Comparison of ENCODE assay signal across 20 cellular contexts in genomic region chr14:60944206-60944605, GRCh38. TPM values are rescaled to one million over a fixed set of nuclear protein-coding genes. Genes with fewer than 3 reads are reported as not detected.
DNase-seq lines count a peak whose midpoint lies in the region; ATAC-seq, FAIRE-seq and TF ChIP-seq lines count a peak whose summit lies in the region.
"Had no signal": no experiment of that assay in that cellular context is flagged by ENCODE, and none has a peak within 500 bp of the region (broad histone marks: within the 10 kb centered on the region; RNA-seq: fewer than 3 reads in every experiment).

No MANE protein-coding gene starts in this region.

- peak overlapping the region; percentile 71 for H3K27ac ChIP-seq in A673 (ENCODE audit: low read depth, low read length, poor library complexity, severe bottlenecking)
- H3K27ac ChIP-seq in Karpas-422 (ENCODE audit: low read length) = 0 out of 2 replicates have a peak overlapping the region, but pooled peaks have one; percentile 3
- no peak overlapping the region for H3K27ac ChIP-seq in astrocyte (ENCODE audit: low read depth, low read length)
- no peak overlapping the region for H3K27ac ChIP-seq in keratinocyte (ENCODE audit: control insufficient read depth, insufficient read depth, low read length)
- no peak overlapping the region for H3K27ac ChIP-seq in brain microvascular endothelial cell
- H3K27ac ChIP-seq: C4-2B, left lung, neutrophil, suprapubic skin, vagina had no signal

- dilution Hi-C loops in keratinocyte (cut with MboI; ENCODE audit: extremely low pct_ligation_motif_present, low sequenced_read_pairs) = no loop called here

- H3K9me1 ChIP-seq in keratinocyte (ENCODE audit: control insufficient read depth, extremely low read depth, insufficient read depth, low read length) = no peaks in the 10 kb centered on the region

- H3K27ac Mint-ChIP-seq in astrocyte (ENCODE audit: unreplicated experiment) = no peak overlapping the region
- H3K27ac Mint-ChIP-seq: activated CD4-positive, alpha-beta T cell treated with anti-CD3 and anti-CD28 coated beads, Interleukin-2, amount 10 ng/mL, durations not matched to agents 24 days and 14 days had no signal

- H3K27me3 ChIP-seq in A673 (replicated peaks; ENCODE audit: insufficient read depth, low read depth, low read length, poor library complexity) = no peaks in the 10 kb centered on the region
- no peaks in the 10 kb centered on the region for H3K27me3 ChIP-seq in Karpas-422 (ENCODE audit: low read length)
- no peaks in the 10 kb centered on the region for H3K27me3 ChIP-seq in astrocyte (ENCODE audit: insufficient read depth, low read length)
- H3K27me3 ChIP-seq in keratinocyte (ENCODE audit: control insufficient read depth, extremely low read depth, insufficient read depth, low read length) = no peaks in the 10 kb centered on the region
- H3K27me3 ChIP-seq in brain microvascular endothelial cell (replicated peaks) = no peaks in the 10 kb centered on the region
- H3K27me3 ChIP-seq: left lung, neutrophil, suprapubic skin, vagina had no signal

- H4K20me1 ChIP-seq in Karpas-422 (ENCODE audit: insufficient read depth, low read depth, low read length) (no peaks in the 10 kb centered on the region), astrocyte (ENCODE audit: insufficient read depth, low read length) (no peaks in the 10 kb centered on the region), keratinocyte (ENCODE audit: control insufficient read depth, extremely low read depth, insufficient read depth, low read length) (no peaks in the 10 kb centered on the region)

- ATAC-seq in HG03432 (IDR thresholded peaks at IDR 0.05; ENCODE audit: unreplicated experiment) = no peak
- ATAC-seq in HG02840 (IDR thresholded peaks at IDR 0.05; ENCODE audit: low FRiP score, unreplicated experiment) = no peak
- ATAC-seq: left lung had no signal

- FAIRE-seq in astrocyte (lab: Jason Lieb, UNC) (peak; percentile 52), keratinocyte (lab: Jason Lieb, UNC) (peak; percentile 56)
- FAIRE-seq: bronchial epithelial cell, TTC549 had no signal

- H3K4me2 ChIP-seq in Karpas-422 (ENCODE audit: low read depth, low read length, poor library complexity, severe bottlenecking) (no peak overlapping the region), astrocyte (ENCODE audit: low read length) (no peak overlapping the region), keratinocyte (ENCODE audit: control insufficient read depth, extremely low read depth, insufficient read depth, low read depth, low read length) (no peak overlapping the region)

- peaks cover 2% of the 10 kb centered on the region for H3K9me3 Mint-ChIP-seq in astrocyte (ENCODE audit: unreplicated experiment)

- H3K9ac ChIP-seq in Karpas-422 (ENCODE audit: low read length) (no peak overlapping the region), astrocyte (ENCODE audit: low read length) (no peak overlapping the region), keratinocyte (ENCODE audit: control insufficient read depth, extremely low read depth, insufficient read depth, low read length) (no peak overlapping the region)

- H3K4me1 ChIP-seq in A673 (ENCODE audit: insufficient read depth, low read length, poor library complexity, severe bottlenecking) = peaks cover 33% of the 10 kb centered on the region
- H3K4me1 ChIP-seq in Karpas-422 (ENCODE audit: low read length) = no peaks in the 10 kb centered on the region
- H3K4me1 ChIP-seq in astrocyte (ENCODE audit: insufficient read depth, low read length) = no peaks in the 10 kb centered on the region
- no peaks in the 10 kb centered on the region for H3K4me1 ChIP-seq in keratinocyte (ENCODE audit: control insufficient read depth, extremely low read depth, insufficient read depth, low read length)
- H3K4me1 ChIP-seq: left lung, suprapubic skin, vagina had no signal

- H2AFZ ChIP-seq in Karpas-422 (ENCODE audit: low read length) (no peak overlapping the region), astrocyte (ENCODE audit: low read depth, low read length) (no peak overlapping the region), keratinocyte (ENCODE audit: control insufficient read depth, low read length) (no peak overlapping the region)

- peaks cover 2% of the 10 kb centered on the region for H3K36me3 Mint-ChIP-seq in astrocyte (ENCODE audit: low read depth, unreplicated experiment)

- H3K4me3 Mint-ChIP-seq in astrocyte (ENCODE audit: unreplicated experiment) = no peak overlapping the region
- H3K4me3 Mint-ChIP-seq: activated CD4-positive, alpha-beta T cell treated with anti-CD3 and anti-CD28 coated beads, Interleukin-2, amount 10 ng/mL, durations not matched to agents 24 days and 14 days had no signal

- DNase-seq in A673 (ENCODE audit: low spot score) (peak; percentile 64), Karpas-422 (no peak), astrocyte (ENCODE audit: low read depth) (no peak), keratinocyte (ENCODE audit: low read depth, low spot score) (no peak), brain microvascular endothelial cell (no peak), NCI-H2107 (lab: John Stamatoyannopoulos, UW) (no peak)
- DNase-seq: activated CD4-positive, alpha-beta T cell treated with anti-CD3 and anti-CD28 coated beads, Interleukin-2, amount 10 ng/mL, durations not matched to agents 24 days and 14 days; activated effector memory CD4-positive, alpha-beta T cell treated with anti-CD3 and anti-CD28 coated beads, Interleukin-2, amount 50 U/mL, for 16 hours; left lung; NCI-H1105; stimulated activated CD4-positive, alpha-beta T cell treated with anti-CD3 and anti-CD28 coated beads, Interleukin-12 subunit alpha, Interleukin-12 subunit beta, amount 100 ng/mL, for 4 hours; SW 1271 had no signal

- H3K36me3 ChIP-seq in A673 (ENCODE audit: insufficient read depth, low read length, poor library complexity, severe bottlenecking) = no peaks in the 10 kb centered on the region
- 0 out of 2 replicates have a peak, but pooled peaks cover 5% of the 10 kb centered on the region for H3K36me3 ChIP-seq in Karpas-422 (ENCODE audit: insufficient read depth, low read length)
- H3K36me3 ChIP-seq in astrocyte (ENCODE audit: insufficient read depth, low read length) = no peaks in the 10 kb centered on the region
- peaks cover 0 to 2% of the 10 kb centered on the region in 2 experiments for H3K36me3 ChIP-seq in keratinocyte (ENCODE audit: control insufficient read depth in 2 of 2, extremely low read depth in 1 of 2, insufficient read depth in 2 of 2, low read length in 2 of 2)
- no peaks in the 10 kb centered on the region for H3K36me3 ChIP-seq in brain microvascular endothelial cell (replicated peaks)
- H3K36me3 ChIP-seq: neutrophil, suprapubic skin, vagina had no signal

- no peak for TF ChIP-seq CTCF in A673 (conservative IDR thresholded peaks at IDR 0.05; ENCODE audit: low read depth, low read length)
- TF ChIP-seq CTCF in astrocyte (IDR thresholded peaks at IDR 0.05; ENCODE audit: insufficient read depth, low read depth, low read length) = no peak
- no peak for TF ChIP-seq CTCF in keratinocyte (optimal IDR thresholded peaks at IDR 0.05 in 1 of 3, IDR thresholded peaks at IDR 0.05 in 1 of 3, conservative IDR thresholded peaks at IDR 0.05 in 1 of 3; ENCODE audit: extremely low read depth in 1 of 3, insufficient read depth in 2 of 3, low read length in 3 of 3)
- no peak for TF ChIP-seq CTCF in brain microvascular endothelial cell (IDR thresholded peaks at IDR 0.05; ENCODE audit: low read depth, low read length, missing control alignments)

- no peak overlapping the region for H3K4me3 ChIP-seq in A673 (ENCODE audit: low read depth, low read length, poor library complexity, severe bottlenecking)
- no peak overlapping the region for H3K4me3 ChIP-seq in Karpas-422 (ENCODE audit: low read length)
- no peak overlapping the region for H3K4me3 ChIP-seq in astrocyte (ENCODE audit: insufficient read depth, low read depth, low read length)
- H3K4me3 ChIP-seq in keratinocyte (ENCODE audit: control insufficient read depth in 2 of 3, extremely low read depth in 1 of 3, insufficient read depth in 2 of 3, low read depth in 1 of 3, low read length in 3 of 3) = no peak overlapping the region
- no peak overlapping the region for H3K4me3 ChIP-seq in brain microvascular endothelial cell (ENCODE audit: low read depth, low read length)
- H3K4me3 ChIP-seq: left lung, suprapubic skin, vagina had no signal

- BruUV-seq in A673 (replicated peaks; lab: Mats Ljungman, UMichigan) = no TSS peak

- H3K79me2 ChIP-seq in Karpas-422 (ENCODE audit: low read length) (peaks cover 57% of the 10 kb centered on the region), astrocyte (ENCODE audit: insufficient read depth, low read length) (no peaks in the 10 kb centered on the region), keratinocyte (ENCODE audit: control insufficient read depth, insufficient read depth, low read length) (no peaks in the 10 kb centered on the region)

- H3K27me3 Mint-ChIP-seq in astrocyte (ENCODE audit: low read depth, unreplicated experiment) = no peaks in the 10 kb centered on the region
- H3K27me3 Mint-ChIP-seq: activated CD4-positive, alpha-beta T cell treated with anti-CD3 and anti-CD28 coated beads, Interleukin-2, amount 10 ng/mL, durations not matched to agents 24 days and 14 days had no signal

- H3K4me1 Mint-ChIP-seq in astrocyte (ENCODE audit: low read depth, unreplicated experiment) = peaks cover 7% of the 10 kb centered on the region

- no peaks in the 10 kb centered on the region for H3K9me2 ChIP-seq in Karpas-422 (replicated peaks; ENCODE audit: insufficient read depth, low read length)

- H3K9me3 ChIP-seq in A673 (ENCODE audit: low read depth, low read length, poor library complexity, severe bottlenecking) = no peaks in the 10 kb centered on the region
- no peaks in the 10 kb centered on the region for H3K9me3 ChIP-seq in Karpas-422 (ENCODE audit: low read length)
- H3K9me3 ChIP-seq in astrocyte (ENCODE audit: insufficient read depth, low read depth, low read length) = no peaks in the 10 kb centered on the region
- no peaks in the 10 kb centered on the region for H3K9me3 ChIP-seq in keratinocyte (ENCODE audit: control insufficient read depth, low read depth, low read length)
- H3K9me3 ChIP-seq: left lung, neutrophil, suprapubic skin, vagina had no signal

- CTCF ChIA-PET in A673 (lab: Charles Lee) = no interaction called here

- in situ Hi-C loops in brain microvascular endothelial cell (cut with HindIII; ENCODE audit: low pct_ligation_motif_present, low sequenced_read_pairs) = no loop called here

- POLR2A ChIA-PET in A673 (lab: Charles Lee; ENCODE audit: low non-redundant PET) = no interaction called here

- intact Hi-C loops in A673 (cut with micrococcal nuclease; ENCODE audit: unreplicated experiment) = no loop called here

RNA-seq across cellular contexts. Expression of gene TRMT5, which starts 36.7 kb away (rescaled TPM):
- total RNA-seq in A673 (2021) = 21.9 and 26.2 TPM in 2 replicates
- 30.5 and 31.3 TPM in 2 replicates for total RNA-seq in Karpas-422 (2014; rRNA removed; shearing (Covaris generic); ENCODE audit: low replicate concordance)
- total RNA-seq in astrocyte = 14.1 and 14.8 TPM in 2 replicates
- 8.1 to 13.8 TPM (median 9.7 TPM) in 3 replicates for polyA plus RNA-seq in keratinocyte
- 12.4 TPM for polyA plus RNA-seq in keratinocyte (2011; ENCODE audit: low read depth)
- 5.9 and 12.9 TPM in 2 replicates for polyA plus RNA-seq in keratinocyte (2011; cell fraction: cytosol; rRNA removed)
- 8.6 and 13.2 TPM in 2 replicates for polyA plus RNA-seq in keratinocyte (2011; cell fraction: nucleus; rRNA removed)
- 9.3 and 12.1 TPM in 2 replicates for polyA plus RNA-seq in keratinocyte (2012; ENCODE audit: low replicate concordance)
- polyA minus RNA-seq in keratinocyte = 4.1 to 8.7 TPM (median 5.3 TPM) in 3 replicates
- 4.4 TPM for polyA minus RNA-seq in keratinocyte (2011; cell fraction: cytosol; rRNA and poly(A)+ RNA removed)
- 4.0 and 10.5 TPM in 2 replicates for polyA minus RNA-seq in keratinocyte (2011; cell fraction: nucleus; rRNA and poly(A)+ RNA removed)

RNA-seq across cellular contexts. Expression of gene SLC38A6, which starts 36.8 kb away (rescaled TPM):
- 25.8 and 28.0 TPM in 2 replicates for total RNA-seq in A673 (2021)
- total RNA-seq in Karpas-422 (2014; rRNA removed; shearing (Covaris generic); ENCODE audit: low replicate concordance) = 96.8 and 141 TPM in 2 replicates
- 13.8 and 14.9 TPM in 2 replicates for total RNA-seq in astrocyte
- polyA plus RNA-seq in keratinocyte = 7.5 to 15.7 TPM (median 12.1 TPM) in 3 replicates
- 2.0 TPM for polyA plus RNA-seq in keratinocyte (2011; ENCODE audit: low read depth)
- polyA plus RNA-seq in keratinocyte (2011; cell fraction: cytosol; rRNA removed) = 6.8 and 13.3 TPM in 2 replicates
- polyA plus RNA-seq in keratinocyte (2011; cell fraction: nucleus; rRNA removed) = 16.3 and 19.4 TPM in 2 replicates
- polyA plus RNA-seq in keratinocyte (2012; ENCODE audit: low replicate concordance) = 4.2 and 6.6 TPM in 2 replicates
- polyA minus RNA-seq in keratinocyte = 5.3 to 20.7 TPM (median 9.8 TPM) in 3 replicates
- polyA minus RNA-seq in keratinocyte (2011; cell fraction: cytosol; rRNA and poly(A)+ RNA removed) = 6.7 TPM
- 9.4 and 28.7 TPM in 2 replicates for polyA minus RNA-seq in keratinocyte (2011; cell fraction: nucleus; rRNA and poly(A)+ RNA removed)

Comparison
In these comparisons a context has a peak if more than half of its experiments do, and no peak if none do; other contexts are left out.
1. H3K27ac ChIP-seq: peak in A673 (single experiment) and Karpas-422 (single experiment); none in astrocyte (single experiment), keratinocyte (single experiment) and brain microvascular endothelial cell (single experiment).